Comparison of ENCODE assay signal across 22 cellular contexts in the genomic region with DNA sequence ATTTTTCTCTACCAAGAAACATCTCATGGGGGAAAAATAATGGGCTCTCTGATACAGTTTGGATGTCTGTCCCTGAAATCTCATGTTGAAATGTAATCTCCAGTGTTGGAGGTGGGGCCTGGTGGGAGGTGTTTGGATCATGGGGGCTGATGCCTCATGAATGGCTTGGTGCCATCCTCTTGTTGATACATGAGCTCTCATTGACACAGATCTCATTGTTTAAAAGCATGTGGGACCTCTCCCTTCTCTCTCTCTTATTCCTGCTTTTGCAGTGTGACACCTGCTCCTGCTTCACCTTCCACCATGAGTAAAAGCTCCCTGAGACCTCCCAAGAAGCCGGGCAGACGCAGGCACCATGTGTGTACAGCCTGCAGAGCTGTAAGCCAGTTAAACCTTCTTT.
"Had no signal": no experiment of that assay in that cellular context is flagged by ENCODE, and none has a peak within 500 bp of the region (broad histone marks: within the 10 kb centered on the region; RNA-seq: fewer than 3 reads in every experiment).

No MANE protein-coding gene starts in this region.

- H3K36me3 ChIP-seq: esophagus muscularis mucosa, gastrocnemius medialis, heart right ventricle, neutrophil, thoracic aorta, transverse colon had no signal

- H3K27me3 ChIP-seq: esophagus muscularis mucosa, gastrocnemius medialis, heart right ventricle, neutrophil, right lobe of liver, transverse colon had no signal

- DNase-seq: effector memory CD8-positive, alpha-beta T cell; gastrocnemius medialis; heart right ventricle; hypothalamus; islet precursor cell; mammary epithelial cell; naive thymus-derived CD4-positive, alpha-beta T cell; psoas muscle; retina; stimulated activated CD4-positive, alpha-beta T cell treated with anti-CD3 and anti-CD28 coated beads, Interleukin-15, amount 100 ng/mL, for 24 hours; stimulated activated CD4-positive, alpha-beta T cell treated with anti-CD3 and anti-CD28 coated beads, Interleukin-1b, Interleukin-23, amount 100 ng/mL, for 48 hours; stimulated activated CD4-positive, alpha-beta T cell treated with anti-CD3 and anti-CD28 coated beads, Interleukin-4, amount 100 ng/mL, for 24 hours; stimulated activated naive B cell treated with anti-CD40 and anti-IgM and Interleukin-4, amounts not matched to agents 10 μg/mL and 1 μg/mL and 100 μg/mL, for 72 hours; stimulated activated naive CD8-positive, alpha-beta T cell treated with anti-CD3 and anti-CD28 coated beads, Interleukin-15, amount 100 ng/mL, for 72 hours; transverse colon had no signal

- H3K4me3 Mint-ChIP-seq: dendritic cell treated with granulocyte-macrophage colony-stimulating factor and Interleukin-4, amounts not matched to agents 40 ng/mL and 50 ng/mL, for 4 days; effector memory CD8-positive, alpha-beta T cell; naive thymus-derived CD4-positive, alpha-beta T cell; stimulated activated naive B cell treated with anti-CD40 and anti-IgM and Interleukin-4, amounts not matched to agents 10 μg/mL and 1 μg/mL and 100 μg/mL, for 72 hours; stimulated activated naive CD8-positive, alpha-beta T cell treated with anti-CD3 and anti-CD28 coated beads, Interleukin-15, amount 100 ng/mL, for 72 hours had no signal

- H3K4me3 ChIP-seq: esophagus muscularis mucosa, gastrocnemius medialis, heart right ventricle, psoas muscle, right lobe of liver, thoracic aorta, transverse colon had no signal

- H3K27ac ChIP-seq: epithelial cell of prostate, esophagus muscularis mucosa, gastrocnemius medialis, heart right ventricle, neutrophil, psoas muscle, right lobe of liver, thoracic aorta, transverse colon had no signal

- H3K36me3 Mint-ChIP-seq: naive thymus-derived CD4-positive, alpha-beta T cell; stimulated activated naive B cell treated with anti-CD40 and anti-IgM and Interleukin-4, amounts not matched to agents 10 μg/mL and 1 μg/mL and 100 μg/mL, for 72 hours had no signal

- ATAC-seq: effector memory CD8-positive, alpha-beta T cell; gastrocnemius medialis; heart right ventricle; left lobe of liver; naive thymus-derived CD4-positive, alpha-beta T cell; psoas muscle; right lobe of liver; stimulated activated naive B cell treated with anti-CD40 and anti-IgM and Interleukin-4, amounts not matched to agents 10 μg/mL and 1 μg/mL and 100 μg/mL, for 72 hours; stimulated activated naive CD8-positive, alpha-beta T cell treated with anti-CD3 and anti-CD28 coated beads, Interleukin-15, amount 100 ng/mL, for 72 hours had no signal

- H3K27ac Mint-ChIP-seq: dendritic cell treated with granulocyte-macrophage colony-stimulating factor and Interleukin-4, amounts not matched to agents 40 ng/mL and 50 ng/mL, for 4 days; effector memory CD8-positive, alpha-beta T cell; naive thymus-derived CD4-positive, alpha-beta T cell; stimulated activated naive B cell treated with anti-CD40 and anti-IgM and Interleukin-4, amounts not matched to agents 10 μg/mL and 1 μg/mL and 100 μg/mL, for 72 hours; stimulated activated naive CD8-positive, alpha-beta T cell treated with anti-CD3 and anti-CD28 coated beads, Interleukin-15, amount 100 ng/mL, for 72 hours had no signal

- H3K4me1 Mint-ChIP-seq: naive thymus-derived CD4-positive, alpha-beta T cell; stimulated activated naive B cell treated with anti-CD40 and anti-IgM and Interleukin-4, amounts not matched to agents 10 μg/mL and 1 μg/mL and 100 μg/mL, for 72 hours; stimulated activated naive CD8-positive, alpha-beta T cell treated with anti-CD3 and anti-CD28 coated beads, Interleukin-15, amount 100 ng/mL, for 72 hours had no signal

- H3K4me1 ChIP-seq: esophagus muscularis mucosa, heart right ventricle, psoas muscle, transverse colon had no signal

- H3K9me3 ChIP-seq: esophagus muscularis mucosa, gastrocnemius medialis, neutrophil, psoas muscle, right lobe of liver, thoracic aorta, transverse colon had no signal

- H3K27me3 Mint-ChIP-seq: dendritic cell treated with granulocyte-macrophage colony-stimulating factor and Interleukin-4, amounts not matched to agents 40 ng/mL and 50 ng/mL, for 4 days; naive thymus-derived CD4-positive, alpha-beta T cell; stimulated activated naive B cell treated with anti-CD40 and anti-IgM and Interleukin-4, amounts not matched to agents 10 μg/mL and 1 μg/mL and 100 μg/mL, for 72 hours; stimulated activated naive CD8-positive, alpha-beta T cell treated with anti-CD3 and anti-CD28 coated beads, Interleukin-15, amount 100 ng/mL, for 72 hours had no signal
